ENCODE assay signal across 1 cellular context in the genomic region with DNA sequence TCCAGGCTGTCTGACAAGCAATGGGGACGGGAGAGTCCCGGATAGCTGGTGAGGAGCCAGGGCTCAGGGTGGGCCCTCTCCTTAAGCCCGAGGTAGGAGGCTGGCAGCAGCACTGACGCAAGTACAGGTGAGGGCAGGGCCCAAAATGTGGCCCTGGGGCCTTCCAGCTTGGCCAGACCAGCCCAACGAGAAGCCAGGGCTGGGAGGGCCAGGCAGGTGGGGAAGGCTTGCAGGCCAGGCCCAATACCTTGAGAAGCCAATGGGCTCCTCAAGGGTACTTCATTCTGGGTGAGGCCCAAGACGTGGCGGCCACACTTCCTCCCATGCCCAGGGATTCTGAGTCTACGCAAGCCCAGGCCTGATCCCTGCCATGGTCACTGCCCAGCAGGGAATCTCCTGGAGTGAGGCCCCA.
TF ChIP-seq lines count a peak whose summit lies in the region.

No MANE protein-coding gene starts in this region.

TF ChIP-seq in HepG2, 621 proteins besides CTCF, POLR2A, EP300 and RAD21:
- TF ChIP-seq GABPB1 (CRISPR knock-in tag; IDR thresholded peaks at IDR 0.05) (0 out of 2 replicates have a peak, but pooled peaks have one; percentile 16), ZKSCAN1 (IDR thresholded peaks at IDR 0.05; ENCODE audit: low read length) (no peak), KAT2B (IDR thresholded peaks at IDR 0.05; ENCODE audit: borderline replicate concordance, low read depth, low read length) (no peak), ELF3 (CRISPR knock-in tag; IDR thresholded peaks at IDR 0.05) (no peak), NFATC3 (CRISPR knock-in tag; IDR thresholded peaks at IDR 0.05) (no peak), SCMH1 (CRISPR knock-in tag; IDR thresholded peaks at IDR 0.05; ENCODE audit: borderline replicate concordance) (no peak), SKIL (CRISPR knock-in tag; IDR thresholded peaks at IDR 0.05; ENCODE audit: borderline replicate concordance) (no peak), HOXA9 (CRISPR knock-in tag; IDR thresholded peaks at IDR 0.05; ENCODE audit: borderline replicate concordance) (no peak)
